In the genomic region with DNA sequence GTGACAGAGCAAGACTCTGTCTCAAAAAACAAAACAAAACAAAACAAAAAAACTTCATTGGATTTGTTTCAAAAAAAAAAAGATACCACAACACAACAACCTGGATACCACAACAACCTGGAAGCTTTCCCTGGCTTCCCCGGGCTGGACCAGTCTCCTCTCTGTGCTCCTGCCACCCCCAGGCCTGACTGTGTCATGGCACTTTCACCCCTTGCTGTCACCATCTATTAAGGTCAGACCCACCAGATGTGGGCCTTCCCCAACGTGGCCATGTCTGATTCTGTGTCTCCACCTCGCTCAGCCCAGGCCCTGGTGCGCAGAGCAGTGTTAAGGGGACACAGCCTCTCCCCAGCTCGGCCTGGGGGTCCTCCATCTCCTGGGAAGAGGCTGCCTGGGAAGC, we compare ENCODE assay signal across 12 cellular contexts. TPM values are rescaled to one million over a fixed set of nuclear protein-coding genes. Genes with fewer than 3 reads are reported as not detected.
DNase-seq lines count a peak whose midpoint lies in the region; ATAC-seq and TF ChIP-seq lines count a peak whose summit lies in the region.
"Had no signal": no experiment of that assay in that cellular context is flagged by ENCODE, and none has a peak within 500 bp of the region (broad histone marks: within the 10 kb centered on the region; RNA-seq: fewer than 3 reads in every experiment).

No MANE protein-coding gene starts in this region.

- H2AFZ ChIP-seq in OCI-LY7 (ENCODE audit: low read length) (no peak overlapping the region), hepatocyte (no peak overlapping the region)

- no peaks in the 10 kb centered on the region for H4K20me1 ChIP-seq in OCI-LY7 (ENCODE audit: insufficient read depth, low read length)
- H4K20me1 ChIP-seq in hepatocyte (ENCODE audit: insufficient read depth, poor library complexity, severe bottlenecking), result no peaks in the 10 kb centered on the region

- intact Hi-C loops in left ventricle myocardium superior (cut with micrococcal nuclease) (no loop called here), Right ventricle myocardium superior (cut with DNase I) (no loop called here), OCI-LY7 (cut with micrococcal nuclease; ENCODE audit: unreplicated experiment) (no loop called here)

- 59% methylated on average over 5 of the region's 5 CpGs for WGBS in hepatocyte (ENCODE audit: low lambda C conversion rate, missing lambda C conversion rate)

- DNase-seq in left ventricle myocardium superior (no peak), Right ventricle myocardium superior (no peak), OCI-LY7 (ENCODE audit: low spot score) (peak; percentile 31), hepatocyte (ENCODE audit: low spot score) (no peak), NCI-H2171 (lab: John Stamatoyannopoulos, UW) (no peak), mucosa of gallbladder (ENCODE audit: low spot score) (no peak), dedifferentiated amniotic fluid mesenchymal stem cell (ENCODE audit: extremely low spot score) (no peak)
- DNase-seq: KBM-7, mammary epithelial cell, right cardiac atrium had no signal

- H3K36me3 ChIP-seq in OCI-LY7 (ENCODE audit: insufficient read depth, low read length) (no peaks in the 10 kb centered on the region), hepatocyte (replicated peaks; ENCODE audit: insufficient read depth, low read depth) (no peaks in the 10 kb centered on the region)

- peak; percentile 57 for TF ChIP-seq CTCF in OCI-LY7 (conservative IDR thresholded peaks at IDR 0.05; ENCODE audit: low read length)
- TF ChIP-seq CTCF in hepatocyte (IDR thresholded peaks at IDR 0.05; ENCODE audit: poor library complexity), result peak; percentile 13

- H3K27ac ChIP-seq in OCI-LY7 (ENCODE audit: low read depth, low read length, poor library complexity, severe bottlenecking) (no peak overlapping the region), hepatocyte (no peak overlapping the region)
- H3K27ac ChIP-seq: C4-2B had no signal

- POLR2A ChIA-PET in OCI-LY7 (lab: Charles Lee), result no interaction called here

- H3K4me2 ChIP-seq in OCI-LY7 (ENCODE audit: low read length) (no peak overlapping the region), hepatocyte (no peak overlapping the region)

- CTCF ChIA-PET in OCI-LY7 (lab: Charles Lee; ENCODE audit: unreplicated experiment), result no interaction called here

- H3K9me3 ChIP-seq in OCI-LY7 (ENCODE audit: low read length), result no peaks in the 10 kb centered on the region
- no peaks in the 10 kb centered on the region for H3K9me3 ChIP-seq in hepatocyte (ENCODE audit: low read depth)

- ATAC-seq in left ventricle myocardium superior (peak; percentile 53), Right ventricle myocardium superior (ENCODE audit: poor library complexity) (no peak), HG03442 (IDR thresholded peaks at IDR 0.05; ENCODE audit: unreplicated experiment) (no peak)

- H3K27me3 ChIP-seq in hepatocyte, result no peaks in the 10 kb centered on the region

- H3K4me1 ChIP-seq in OCI-LY7 (ENCODE audit: insufficient read depth, low read length, poor library complexity, severe bottlenecking) (no peaks in the 10 kb centered on the region), hepatocyte (ENCODE audit: insufficient read depth) (no peaks in the 10 kb centered on the region)

- no TSS peak for BruUV-seq in OCI-LY7 (replicated peaks; lab: Mats Ljungman, UMichigan)

- no peaks in the 10 kb centered on the region for H3K79me2 ChIP-seq in OCI-LY7 (ENCODE audit: insufficient read depth, low read depth, low read length)
- H3K79me2 ChIP-seq in hepatocyte, result no peaks in the 10 kb centered on the region

- no peaks in the 10 kb centered on the region for H3K9me2 ChIP-seq in OCI-LY7 (ENCODE audit: insufficient read depth, low read length)
- H3K9me2 ChIP-seq in hepatocyte (replicated peaks; ENCODE audit: insufficient read depth), result no peaks in the 10 kb centered on the region

- H3K4me3 ChIP-seq in OCI-LY7 (ENCODE audit: low read depth, low read length, poor library complexity, severe bottlenecking) (no peak overlapping the region), hepatocyte (no peak overlapping the region)

RNA-seq across cellular contexts. Expression of a gene that starts 28.3 kb away (rescaled TPM):
- total RNA-seq in left ventricle myocardium superior, result 48.9 TPM
- 38.5 TPM for total RNA-seq in Right ventricle myocardium superior
- not detected in 2 replicates for total RNA-seq in OCI-LY7 (2014; rRNA removed; shearing (Covaris generic))
- 0.33 TPM in 1 of 2 replicates, not detected in the other for total RNA-seq in OCI-LY7 (2022)
- 6.7 and 13.8 TPM in 2 replicates for total RNA-seq in hepatocyte
- 9.3 and 20.0 TPM in 2 replicates for polyA plus RNA-seq in hepatocyte
- total RNA-seq in mucosa of gallbladder, result 38.1 TPM
